ENCODE assay signal across 20 cellular contexts in the genomic region with DNA sequence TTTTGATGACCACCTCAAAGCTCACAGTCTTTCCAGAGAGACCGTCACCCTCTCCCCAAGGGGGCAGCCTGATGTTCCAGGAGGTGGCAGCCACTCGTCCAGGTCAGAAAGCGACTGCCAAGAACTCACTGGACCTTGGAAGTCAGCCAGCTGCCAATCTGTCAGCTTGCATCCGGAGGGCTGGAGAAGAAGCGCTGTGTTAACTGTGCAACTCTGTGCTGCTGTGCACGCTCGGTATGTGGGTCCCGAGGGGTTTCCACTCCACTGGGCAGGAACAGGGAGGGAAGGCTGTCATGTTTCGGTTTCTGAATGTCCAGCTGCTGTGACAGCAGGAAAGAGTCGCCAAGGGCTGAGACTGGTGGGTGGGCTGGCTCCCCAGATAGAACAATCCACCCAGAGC.
A peak's percentile ranks its signal among the peaks of the same experiment; 100 is the strongest.
DNase-seq lines count a peak whose midpoint lies in the region; ATAC-seq and TF ChIP-seq lines count a peak whose summit lies in the region.
"Had no signal": no experiment of that assay in that cellular context is flagged by ENCODE, and none has a peak within 500 bp of the region (broad histone marks: within the 10 kb centered on the region; RNA-seq: fewer than 3 reads in every experiment).

No MANE protein-coding gene starts in this region.

- no peaks in the 10 kb centered on the region for H3K27me3 ChIP-seq in BE2C
- H3K27me3 ChIP-seq: ascending aorta, transverse colon had no signal

- no peak for TF ChIP-seq CTCF in BE2C (IDR thresholded peaks at IDR 0.05; ENCODE audit: low read depth, low read length)
- no peak for TF ChIP-seq CTCF in GM10248 (IDR thresholded peaks at IDR 0.05; ENCODE audit: control extremely low read depth, extremely low read depth, low read depth, missing control alignments)

- POLR2A ChIA-PET in GM10248 (lab: Yijun Ruan, JAX), result no interaction called here

- peak; percentile 80 for DNase-seq in BE2C
- DNase-seq in GM10248 (ENCODE audit: extremely low spot score), result peak; percentile 13
- DNase-seq in NCI-H524 treated with DMSO at 0.1 percent for 48 hours (lab: John Stamatoyannopoulos, UW), result peak; percentile 28
- DNase-seq in germinal center (ENCODE audit: low spot score), result peak; percentile 5
- DNase-seq in NCI-H1930 (lab: John Stamatoyannopoulos, UW), result no peak
- DNase-seq in DMS53 treated with DMSO at 0.1 percent for 48 hours (lab: John Stamatoyannopoulos, UW; ENCODE audit: unreplicated experiment), result no peak
- no peak for DNase-seq in NCI-H748 treated with DMSO at 0.1 percent for 48 hours (lab: John Stamatoyannopoulos, UW)
- DNase-seq: activated T-cell treated with anti-CD3 and anti-CD28 coated beads, Interleukin-2, amount 50 U/mL, for 72 hours; CD8-positive, alpha-beta memory T cell; effector CD8-positive, alpha-beta T cell; EL; H7; mammary epithelial cell; NCI-H146; NCI-H510A; stimulated activated naive CD4-positive, alpha-beta T cell; transverse colon had no signal

- CTCF ChIA-PET in GM10248 (lab: Yijun Ruan, JAX), result interaction anchor here (1.0 to 2.2 kb wide), 4 partner anchors 11 to 135 kb away, joined by 3 to 6 read pairs (median 4); no protein-coding TSS in a partner anchor

- H3K4me1 ChIP-seq in BE2C, result no peaks in the 10 kb centered on the region
- H3K4me1 ChIP-seq: ascending aorta, transverse colon had no signal

- H3K9me3 ChIP-seq in BE2C, result no peaks in the 10 kb centered on the region; the same call in 1 of the 2 replicates
- H3K9me3 ChIP-seq: ascending aorta had no signal

- ATAC-seq in GM21529 (IDR thresholded peaks at IDR 0.05; ENCODE audit: unreplicated experiment), result no peak
- ATAC-seq: activated T-cell treated with anti-CD3 and anti-CD28 coated beads, Interleukin-2, amount 50 U/mL, for 72 hours; sciatic nerve had no signal

- no peaks in the 10 kb centered on the region for H3K36me3 ChIP-seq in BE2C
- H3K36me3 ChIP-seq: ascending aorta, transverse colon had no signal

- peak overlapping the region; percentile 36 for H3K4me3 ChIP-seq in BE2C (ENCODE audit: low read depth, low read length)
- H3K4me3 ChIP-seq: ascending aorta, transverse colon had no signal

Comparison
In these comparisons a context has a peak if more than half of its experiments do, and no peak if none do; other contexts are left out.
1. DNase-seq: peak in BE2C (single experiment), GM10248 (single experiment), NCI-H524 treated with DMSO at 0.1 percent for 48 hours (single experiment) and germinal center (single experiment); none in NCI-H1930 (0 of 2), DMS53 treated with DMSO at 0.1 percent for 48 hours (single experiment) and NCI-H748 treated with DMSO at 0.1 percent for 48 hours (single experiment).